In the genomic region with DNA sequence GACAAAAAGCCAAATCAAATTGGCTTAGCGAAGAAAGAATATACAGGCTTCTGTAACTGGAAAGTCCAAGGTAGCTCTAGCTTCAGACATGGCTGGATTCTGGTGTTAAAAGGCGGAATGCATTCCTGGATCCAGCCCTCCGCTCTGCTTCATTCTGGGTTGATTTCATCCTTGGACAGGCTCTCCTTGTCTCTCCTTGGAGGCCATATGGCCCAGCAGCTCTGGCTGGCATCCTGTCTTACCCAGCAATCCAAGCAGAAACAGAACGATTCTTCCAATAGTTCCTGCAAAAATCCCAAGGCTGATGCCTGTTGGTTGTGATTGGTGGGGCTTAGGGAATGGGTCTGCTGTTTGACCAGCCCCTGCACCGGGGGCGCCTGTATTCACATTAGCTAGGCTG, we compare ENCODE assay signal across 35 cellular contexts.
"Had no signal": no experiment of that assay in that cellular context is flagged by ENCODE, and none has a peak within 500 bp of the region (broad histone marks: within the 10 kb centered on the region; RNA-seq: fewer than 3 reads in every experiment).

No MANE protein-coding gene starts in this region.

- H3K36me3 Mint-ChIP-seq: activated naive CD8-positive, alpha-beta T cell treated with anti-CD3 and anti-CD28 coated beads for 36 hours had no signal

- H3K27ac Mint-ChIP-seq: activated CD4-positive, alpha-beta memory T cell treated with anti-CD3 and anti-CD28 coated beads for 36 hours; activated CD4-positive, alpha-beta T cell treated with anti-CD3 and anti-CD28 coated beads for 36 hours; activated CD4-positive, alpha-beta T cell treated with anti-CD3 and anti-CD28 coated beads, Interleukin-2, amount 10 ng/mL, durations not matched to agents 24 days and 14 days; activated CD8-positive, alpha-beta memory T cell treated with anti-CD3 and anti-CD28 coated beads, Interleukin-2, amount 10 ng/mL, durations not matched to agents 7 days and 5 days; activated CD8-positive, alpha-beta T cell treated with anti-CD3 and anti-CD28 coated beads, Interleukin-2, amount 10 ng/mL, durations not matched to agents 7 days and 5 days; activated naive CD4-positive, alpha-beta T cell treated with anti-CD3 and anti-CD28 coated beads for 36 hours; activated naive CD8-positive, alpha-beta T cell treated with anti-CD3 and anti-CD28 coated beads for 36 hours; activated naive CD8-positive, alpha-beta T cell treated with anti-CD3 and anti-CD28 coated beads, Interleukin-2, amount 50 U/mL, for 24 hours; activated T-helper 1 cell treated with anti-CD3 and anti-CD28 coated beads, Interleukin-12 subunit alpha, Interleukin-12 subunit beta, Interleukin-2, Interleukin-4 antibody, amounts not matched to agents 30 ng/mL and 10 ng/mL and 1 ng/mL, durations not matched to agents 14 hours and 24 hours and 36 hours; activated T-helper 2 cell treated with anti-CD3 and anti-CD28 coated beads, Interferon-gamma antibody, Interleukin-2, Interleukin-4, amounts not matched to agents 10 μg/mL and 5 μg/mL and 100 μg/mL, durations not matched to agents 14 hours and 24 hours and 36 hours had no signal

- H3K36me3 ChIP-seq: adrenal gland, breast epithelium, cardiac muscle cell had no signal

- H3K27me3 ChIP-seq: adrenal gland, breast epithelium, cardiac muscle cell, esophagus squamous epithelium, gastroesophageal sphincter, heart right ventricle had no signal

- H3K4me3 ChIP-seq: adrenal gland, breast epithelium, cardiac muscle cell, esophagus squamous epithelium, gastroesophageal sphincter, heart right ventricle had no signal

- H3K4me1 ChIP-seq: breast epithelium had no signal

- DNase-seq: activated CD4-positive, alpha-beta memory T cell treated with anti-CD3 and anti-CD28 coated beads for 36 hours; activated CD4-positive, alpha-beta T cell treated with anti-CD3 and anti-CD28 coated beads for 36 hours; activated CD4-positive, alpha-beta T cell treated with anti-CD3 and anti-CD28 coated beads, Interleukin-2, amount 10 ng/mL, durations not matched to agents 24 days and 14 days; activated CD4-positive, CD25-positive, alpha-beta regulatory T cell; activated CD4-positive, CD25-positive, alpha-beta regulatory T cell treated with anti-CD3 and anti-CD28 coated beads, Interleukin-2, amount 50 U/mL, for 72 hours; activated CD8-positive, alpha-beta memory T cell treated with anti-CD3 and anti-CD28 coated beads, Interleukin-2, amount 10 ng/mL, durations not matched to agents 7 days and 5 days; activated CD8-positive, alpha-beta memory T cell treated with anti-CD3 and anti-CD28 coated beads, Interleukin-2, amount 50 U/mL, for 4 hours; activated CD8-positive, alpha-beta T cell treated with anti-CD3 and anti-CD28 coated beads, Interleukin-2, amount 10 ng/mL, durations not matched to agents 7 days and 5 days; activated effector memory CD4-positive, alpha-beta T cell treated with anti-CD3 and anti-CD28 coated beads, Interleukin-2, amount 50 U/mL, for 16 hours; activated naive CD4-positive, alpha-beta T cell treated with anti-CD3 and anti-CD28 coated beads for 36 hours; activated naive CD8-positive, alpha-beta T cell treated with anti-CD3 and anti-CD28 coated beads for 36 hours; activated naive CD8-positive, alpha-beta T cell treated with anti-CD3 and anti-CD28 coated beads, Interleukin-2, amount 50 U/mL, for 24 hours; activated T-cell treated with anti-CD3 and anti-CD28 coated beads, Interleukin-2, amount 50 U/mL, for 1 hour; activated T-cell treated with anti-CD3 and anti-CD28 coated beads, Interleukin-2, amount 50 U/mL, for 48 hours; amygdala; aorta; central memory CD4-positive, alpha-beta T cell; cortex of kidney; dermis blood vessel endothelial cell; effector CD4-positive, alpha-beta T cell; effector memory CD8-positive, alpha-beta T cell; esophagus squamous epithelium; foreskin melanocyte; heart right ventricle; T-helper 1 cell; T-helper 2 cell had no signal

- H3K27me3 Mint-ChIP-seq: activated CD4-positive, alpha-beta memory T cell treated with anti-CD3 and anti-CD28 coated beads for 36 hours; activated CD4-positive, alpha-beta T cell treated with anti-CD3 and anti-CD28 coated beads for 36 hours; activated CD4-positive, alpha-beta T cell treated with anti-CD3 and anti-CD28 coated beads, Interleukin-2, amount 10 ng/mL, durations not matched to agents 24 days and 14 days; activated CD8-positive, alpha-beta memory T cell treated with anti-CD3 and anti-CD28 coated beads, Interleukin-2, amount 10 ng/mL, durations not matched to agents 7 days and 5 days; activated naive CD4-positive, alpha-beta T cell treated with anti-CD3 and anti-CD28 coated beads, Interleukin-2, amount 50 U/mL, for 24 hours; activated naive CD8-positive, alpha-beta T cell treated with anti-CD3 and anti-CD28 coated beads for 36 hours; activated naive CD8-positive, alpha-beta T cell treated with anti-CD3 and anti-CD28 coated beads, Interleukin-2, amount 50 U/mL, for 24 hours; effector memory CD8-positive, alpha-beta T cell had no signal

- H3K4me3 Mint-ChIP-seq: activated CD4-positive, alpha-beta memory T cell treated with anti-CD3 and anti-CD28 coated beads for 36 hours; activated CD4-positive, alpha-beta T cell treated with anti-CD3 and anti-CD28 coated beads for 36 hours; activated CD4-positive, alpha-beta T cell treated with anti-CD3 and anti-CD28 coated beads, Interleukin-2, amount 10 ng/mL, durations not matched to agents 24 days and 14 days; activated CD8-positive, alpha-beta memory T cell treated with anti-CD3 and anti-CD28 coated beads, Interleukin-2, amount 10 ng/mL, durations not matched to agents 7 days and 5 days; activated CD8-positive, alpha-beta T cell treated with anti-CD3 and anti-CD28 coated beads, Interleukin-2, amount 10 ng/mL, durations not matched to agents 7 days and 5 days; activated naive CD4-positive, alpha-beta T cell treated with anti-CD3 and anti-CD28 coated beads for 36 hours; activated naive CD4-positive, alpha-beta T cell treated with anti-CD3 and anti-CD28 coated beads, Interleukin-2, amount 50 U/mL, for 24 hours; activated naive CD8-positive, alpha-beta T cell treated with anti-CD3 and anti-CD28 coated beads for 36 hours; activated naive CD8-positive, alpha-beta T cell treated with anti-CD3 and anti-CD28 coated beads, Interleukin-2, amount 50 U/mL, for 24 hours; activated T-helper 1 cell treated with anti-CD3 and anti-CD28 coated beads, Interleukin-12 subunit alpha, Interleukin-12 subunit beta, Interleukin-2, Interleukin-4 antibody, amounts not matched to agents 30 ng/mL and 10 ng/mL and 1 ng/mL, durations not matched to agents 14 hours and 24 hours and 36 hours; brain; effector memory CD8-positive, alpha-beta T cell had no signal

- H3K27ac ChIP-seq: adrenal gland, breast epithelium, cardiac muscle cell, epithelial cell of prostate, esophagus squamous epithelium, gastroesophageal sphincter, heart right ventricle had no signal

- H3K9me3 Mint-ChIP-seq: activated CD4-positive, alpha-beta memory T cell treated with anti-CD3 and anti-CD28 coated beads for 36 hours; activated CD4-positive, alpha-beta T cell treated with anti-CD3 and anti-CD28 coated beads, Interleukin-2, amount 10 ng/mL, durations not matched to agents 24 days and 14 days; activated naive CD4-positive, alpha-beta T cell treated with anti-CD3 and anti-CD28 coated beads for 36 hours; activated naive CD4-positive, alpha-beta T cell treated with anti-CD3 and anti-CD28 coated beads, Interleukin-2, amount 50 U/mL, for 24 hours; activated naive CD8-positive, alpha-beta T cell treated with anti-CD3 and anti-CD28 coated beads for 36 hours; activated naive CD8-positive, alpha-beta T cell treated with anti-CD3 and anti-CD28 coated beads, Interleukin-2, amount 50 U/mL, for 24 hours; activated T-helper 1 cell treated with anti-CD3 and anti-CD28 coated beads, Interleukin-12 subunit alpha, Interleukin-12 subunit beta, Interleukin-2, Interleukin-4 antibody, amounts not matched to agents 30 ng/mL and 10 ng/mL and 1 ng/mL, durations not matched to agents 14 hours and 24 hours and 36 hours; activated T-helper 2 cell treated with anti-CD3 and anti-CD28 coated beads, Interferon-gamma antibody, Interleukin-2, Interleukin-4, amounts not matched to agents 10 μg/mL and 5 μg/mL and 100 μg/mL, durations not matched to agents 14 hours and 24 hours and 36 hours; brain; effector memory CD8-positive, alpha-beta T cell had no signal

- ATAC-seq: activated CD4-positive, alpha-beta T cell treated with anti-CD3 and anti-CD28 coated beads for 36 hours; activated CD8-positive, alpha-beta memory T cell treated with anti-CD3 and anti-CD28 coated beads, Interleukin-2, amount 10 ng/mL, durations not matched to agents 7 days and 5 days; activated CD8-positive, alpha-beta T cell treated with anti-CD3 and anti-CD28 coated beads, Interleukin-2, amount 10 ng/mL, durations not matched to agents 7 days and 5 days; activated naive CD8-positive, alpha-beta T cell treated with anti-CD3 and anti-CD28 coated beads, Interleukin-2, amount 50 U/mL, for 24 hours; effector memory CD8-positive, alpha-beta T cell; gastroesophageal sphincter; heart right ventricle had no signal

- H3K9me3 ChIP-seq: adrenal gland, breast epithelium, esophagus squamous epithelium, gastroesophageal sphincter, heart right ventricle had no signal
